In genomic region chr3:14244521-14244920, GRCh38 we compare ENCODE assay signal across 16 cellular contexts.
A peak's percentile ranks its signal among the peaks of the same experiment; 100 is the strongest.
DNase-seq lines count a peak whose midpoint lies in the region; ATAC-seq and TF ChIP-seq lines count a peak whose summit lies in the region.
"Had no signal": no experiment of that assay in that cellular context is flagged by ENCODE, and none has a peak within 500 bp of the region (broad histone marks: within the 10 kb centered on the region; RNA-seq: fewer than 3 reads in every experiment).

No MANE protein-coding gene starts in this region.

- H3K36me3 ChIP-seq in IMR-90 (ENCODE audit: control insufficient read depth, insufficient read depth, low read length), result no peaks in the 10 kb centered on the region
- no peaks in the 10 kb centered on the region for H3K36me3 ChIP-seq in suprapubic skin
- no peaks in the 10 kb centered on the region for H3K36me3 ChIP-seq in esophagus muscularis mucosa
- H3K36me3 ChIP-seq: BLaER1 treated with 17β-estradiol and CSF1 and Interleukin-3, amounts not matched to agents 10 nM and 100 nM had no signal

- H3K9ac ChIP-seq in IMR-90 (ENCODE audit: low read depth, low read length), result no peak overlapping the region
- H3K9ac ChIP-seq: BLaER1 treated with 17β-estradiol and CSF1 and Interleukin-3, amounts not matched to agents 10 nM and 100 nM had no signal

- H3K56ac ChIP-seq in IMR-90 (ENCODE audit: extremely low read depth, insufficient read depth, low read length), result no peak overlapping the region

- H3K4me1 ChIP-seq in IMR-90 (ENCODE audit: control insufficient read depth, insufficient read depth, low read length) (peaks cover 15% of the 10 kb centered on the region), suprapubic skin (peaks cover 36% of the 10 kb centered on the region), esophagus muscularis mucosa (no peaks in the 10 kb centered on the region)

- H2BK15ac ChIP-seq in IMR-90 (ENCODE audit: low read depth, low read length), result peak overlapping the region; percentile 35; the same call in 1 of the 3 replicates

- no peaks in the 10 kb centered on the region for H3K9me3 ChIP-seq in IMR-90 (ENCODE audit: control insufficient read depth, insufficient read depth, low read length)
- no peaks in the 10 kb centered on the region for H3K9me3 ChIP-seq in suprapubic skin
- H3K9me3 ChIP-seq in esophagus muscularis mucosa, result no peaks in the 10 kb centered on the region
- H3K9me3 ChIP-seq: BLaER1 treated with 17β-estradiol and CSF1 and Interleukin-3, amounts not matched to agents 10 nM and 100 nM had no signal

- 100% methylated on average over 2 of the region's 5 CpGs; no CpG with 5 or more reads in 1 of the 2 experiments for WGBS in IMR-90 (ENCODE audit: extremely low coverage in 2 of 2, insufficient read length in 1 of 2), 2 experiments
- WGBS in suprapubic skin, result 67% methylated on average over 5 of the region's 5 CpGs
- 90% methylated on average over 5 of the region's 5 CpGs for WGBS in esophagus muscularis mucosa

- peak overlapping the region; percentile 39 for H4K91ac ChIP-seq in IMR-90 (ENCODE audit: insufficient read depth, low read depth, low read length)

- H3K4ac ChIP-seq in IMR-90 (ENCODE audit: low read depth, low read length), result peak overlapping the region; percentile 26; the same call in 1 of the 2 replicates

- H2AK9ac ChIP-seq in IMR-90 (replicated peaks; ENCODE audit: low read depth, low read length, poor library complexity), result no peak overlapping the region

- CTCF ChIA-PET in IMR-90 (lab: Yijun Ruan, JAX), result no interaction called here

- intact Hi-C loops in IMR-90 (cut with micrococcal nuclease), result no loop called here
- intact Hi-C loops in esophagus muscularis mucosa (cut with DNase I), result no loop called here

- ATAC-seq in IMR-90 (ENCODE audit: low read depth) (no peak), GM21360 (IDR thresholded peaks at IDR 0.05; ENCODE audit: unreplicated experiment) (no peak)
- ATAC-seq: GM12878, GM23338 had no signal

- no peak for TF ChIP-seq RAD21 in IMR-90 (IDR thresholded peaks at IDR 0.05; ENCODE audit: low read length)

- in situ Hi-C loops in IMR-90 (cut with MboI; ENCODE audit: low sequenced_read_pairs), result no loop called here

- no peaks in the 10 kb centered on the region for H3K79me1 ChIP-seq in IMR-90 (ENCODE audit: low read depth in 1 of 2, low read length in 2 of 2)

- no peak overlapping the region for H3K4me2 ChIP-seq in IMR-90 (ENCODE audit: low read depth, low read length)
- H3K4me2 ChIP-seq: BLaER1 treated with 17β-estradiol and CSF1 and Interleukin-3, amounts not matched to agents 10 nM and 100 nM; GM23338 had no signal

- no peak overlapping the region for H3K23ac ChIP-seq in IMR-90 (ENCODE audit: low read depth, low read length)

- peaks cover 9% of the 10 kb centered on the region; the same call in 1 of the 2 replicates for H3K9me1 ChIP-seq in IMR-90 (ENCODE audit: insufficient read depth, low read length)

- H3K18ac ChIP-seq in IMR-90 (ENCODE audit: low read depth, low read length), result peak overlapping the region; percentile 78

- H3K4me3 ChIP-seq in IMR-90 (ENCODE audit: insufficient read depth, low read depth, low read length), result no peak overlapping the region
- no peak overlapping the region for H3K4me3 ChIP-seq in suprapubic skin
- no peak overlapping the region for H3K4me3 ChIP-seq in esophagus muscularis mucosa
- H3K4me3 ChIP-seq: BLaER1 treated with 17β-estradiol and CSF1 and Interleukin-3, amounts not matched to agents 10 nM and 100 nM; GM12878; GM23338 had no signal

- H3K14ac ChIP-seq in IMR-90 (replicated peaks; ENCODE audit: low read depth, low read length), result no peak overlapping the region

- H4K20me1 ChIP-seq in IMR-90 (ENCODE audit: insufficient read depth, low read length), result no peaks in the 10 kb centered on the region

- TF ChIP-seq EP300 in suprapubic skin (IDR thresholded peaks at IDR 0.05) (no peak), esophagus muscularis mucosa (IDR thresholded peaks at IDR 0.05) (no peak)

- POLR2A ChIA-PET in IMR-90 (lab: Charles Lee; ENCODE audit: unreplicated experiment), result no interaction called here

- no peak for TF ChIP-seq POLR2A in IMR-90 (IDR thresholded peaks at IDR 0.05; ENCODE audit: low read depth, low read length)
- no peak for TF ChIP-seq POLR2A in suprapubic skin (IDR thresholded peaks at IDR 0.05)
- no peak for TF ChIP-seq POLR2A in esophagus muscularis mucosa (IDR thresholded peaks at IDR 0.05; ENCODE audit: low read depth)

- peak overlapping the region; percentile 0; the same call in 1 of the 2 replicates for H2BK120ac ChIP-seq in IMR-90 (ENCODE audit: low read depth, low read length)

- DNase-seq in IMR-90 (no peak), islet precursor cell (peak; percentile 26), suprapubic skin (ENCODE audit: low spot score in 2 of 2) (peak in 1 of 2 donors; percentile 37), esophagus muscularis mucosa (ENCODE audit: extremely low spot score) (no peak), activated gamma-delta T cell treated with Interleukin-2 at 50 U/mL for 16 hours (no peak), EL (no peak)
- DNase-seq: ACHN; Calu3; CD4-positive, CD25-positive, alpha-beta regulatory T cell; DMS 273 treated with DMSO at 0.1 percent for 48 hours; H7 had no signal

- H2AK5ac ChIP-seq in IMR-90 (ENCODE audit: low read depth, low read length), result 0 out of 2 replicates have a peak overlapping the region, but pooled peaks have one; percentile 18

- dilution Hi-C loops in IMR-90 (cut with HindIII; ENCODE audit: low sequenced_read_pairs, unreplicated experiment), result no loop called here

- no peaks in the 10 kb centered on the region for H3K27me3 ChIP-seq in IMR-90 (ENCODE audit: control insufficient read depth, insufficient read depth, low read length)
- H3K27me3 ChIP-seq in suprapubic skin, result no peaks in the 10 kb centered on the region
- H3K27me3 ChIP-seq in esophagus muscularis mucosa, result no peaks in the 10 kb centered on the region

- H2AFZ ChIP-seq in IMR-90 (replicated peaks; ENCODE audit: low read length, poor library complexity), result no peak overlapping the region
- H2AFZ ChIP-seq: GM23338 had no signal

- H2BK20ac ChIP-seq in IMR-90 (ENCODE audit: low read depth, low read length), result peak overlapping the region; percentile 43

- peak overlapping the region; percentile 60; the same call in 1 of the 2 replicates for H3K27ac ChIP-seq in IMR-90 (ENCODE audit: insufficient read depth, low read length)
- peak overlapping the region; percentile 46 for H3K27ac ChIP-seq in VCaP
- H3K27ac ChIP-seq in suprapubic skin, result peak overlapping the region; percentile 51
- H3K27ac ChIP-seq in esophagus muscularis mucosa (replicated peaks in 1 of 4), result no peak overlapping the region
- H3K27ac ChIP-seq: BLaER1 treated with 17β-estradiol and CSF1 and Interleukin-3, amounts not matched to agents 10 nM and 100 nM had no signal

- H2BK5ac ChIP-seq in IMR-90 (ENCODE audit: low read depth, low read length, poor library complexity, severe bottlenecking), result no peak overlapping the region

- TF ChIP-seq CTCF in IMR-90 (conservative IDR thresholded peaks at IDR 0.05; ENCODE audit: low read depth, low read length) (no peak), VCaP (conservative IDR thresholded peaks at IDR 0.05) (no peak), suprapubic skin (IDR thresholded peaks at IDR 0.05) (no peak), esophagus muscularis mucosa (IDR thresholded peaks at IDR 0.05) (no peak)

- H4K8ac ChIP-seq in IMR-90 (ENCODE audit: low read depth in 2 of 2, low read length in 2 of 2), result 0 out of 4 replicates have a peak overlapping the region, but pooled peaks of 1 of the 2 experiments have one; percentile 7

- peak overlapping the region; percentile 31 for H4K5ac ChIP-seq in IMR-90 (ENCODE audit: low read depth, low read length)

- no TSS peak for BruUV-seq in IMR-90 (replicated peaks; lab: Mats Ljungman, UMichigan)

TF ChIP-seq in IMR-90, 13 proteins besides CTCF, POLR2A, EP300 and RAD21:
- TF ChIP-seq CHD1 (IDR thresholded peaks at IDR 0.05; ENCODE audit: low read depth, low read length) (no peak), RFX5 (IDR thresholded peaks at IDR 0.05; ENCODE audit: low read depth, low read length) (no peak), MXI1 (IDR thresholded peaks at IDR 0.05; ENCODE audit: borderline replicate concordance, low read depth, low read length) (no peak), MAFK (IDR thresholded peaks at IDR 0.05; ENCODE audit: low read depth, low read length) (no peak), RCOR1 (IDR thresholded peaks at IDR 0.05; ENCODE audit: insufficient replicate concordance, low read length) (no peak), ELK1 (IDR thresholded peaks at IDR 0.05; ENCODE audit: borderline replicate concordance, low read depth, low read length) (no peak), CEBPB (IDR thresholded peaks at IDR 0.05; ENCODE audit: low read depth, low read length) (no peak), USF2 (IDR thresholded peaks at IDR 0.05; ENCODE audit: low read depth, low read length) (no peak), BHLHE40 (IDR thresholded peaks at IDR 0.05; ENCODE audit: low read depth, low read length) (no peak), NFE2L2 (IDR thresholded peaks at IDR 0.05; ENCODE audit: low read depth, low read length) (no peak)
TF ChIP-seq in IMR-90: peak in this region for 0.

Comparison
In these comparisons a context has a peak if more than half of its experiments do, and no peak if none do; other contexts are left out.
1. H3K27ac ChIP-seq: peak in IMR-90 (single experiment), VCaP (single experiment) and suprapubic skin (single experiment); none in esophagus muscularis mucosa (0 of 4).